In the genomic region with DNA sequence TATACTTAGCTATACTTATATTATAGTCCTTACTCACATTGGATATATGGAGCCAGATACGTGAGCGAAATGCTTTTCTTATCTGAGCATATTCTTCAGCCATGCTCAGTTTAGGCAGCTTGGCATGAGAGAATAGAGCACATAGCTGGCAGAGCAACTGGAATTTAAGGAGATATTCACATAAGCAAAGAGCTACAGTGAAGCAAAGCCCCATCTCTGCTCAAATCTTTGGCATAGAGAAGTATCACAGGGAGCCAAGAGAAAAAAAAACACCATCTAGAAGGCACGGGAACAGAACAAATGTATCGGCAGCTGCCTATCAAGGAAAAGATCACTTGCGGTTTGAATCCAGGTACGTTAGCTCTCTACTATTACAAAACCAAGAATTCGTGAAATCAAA, we compare ENCODE assay signal across 1 cellular context.
TF ChIP-seq lines count a peak whose summit lies in the region.

No MANE protein-coding gene starts in this region.

TF ChIP-seq in GM23338, 12 proteins besides CTCF, POLR2A, EP300 and RAD21 (continued from another document):
- TF ChIP-seq, protein P1, sequence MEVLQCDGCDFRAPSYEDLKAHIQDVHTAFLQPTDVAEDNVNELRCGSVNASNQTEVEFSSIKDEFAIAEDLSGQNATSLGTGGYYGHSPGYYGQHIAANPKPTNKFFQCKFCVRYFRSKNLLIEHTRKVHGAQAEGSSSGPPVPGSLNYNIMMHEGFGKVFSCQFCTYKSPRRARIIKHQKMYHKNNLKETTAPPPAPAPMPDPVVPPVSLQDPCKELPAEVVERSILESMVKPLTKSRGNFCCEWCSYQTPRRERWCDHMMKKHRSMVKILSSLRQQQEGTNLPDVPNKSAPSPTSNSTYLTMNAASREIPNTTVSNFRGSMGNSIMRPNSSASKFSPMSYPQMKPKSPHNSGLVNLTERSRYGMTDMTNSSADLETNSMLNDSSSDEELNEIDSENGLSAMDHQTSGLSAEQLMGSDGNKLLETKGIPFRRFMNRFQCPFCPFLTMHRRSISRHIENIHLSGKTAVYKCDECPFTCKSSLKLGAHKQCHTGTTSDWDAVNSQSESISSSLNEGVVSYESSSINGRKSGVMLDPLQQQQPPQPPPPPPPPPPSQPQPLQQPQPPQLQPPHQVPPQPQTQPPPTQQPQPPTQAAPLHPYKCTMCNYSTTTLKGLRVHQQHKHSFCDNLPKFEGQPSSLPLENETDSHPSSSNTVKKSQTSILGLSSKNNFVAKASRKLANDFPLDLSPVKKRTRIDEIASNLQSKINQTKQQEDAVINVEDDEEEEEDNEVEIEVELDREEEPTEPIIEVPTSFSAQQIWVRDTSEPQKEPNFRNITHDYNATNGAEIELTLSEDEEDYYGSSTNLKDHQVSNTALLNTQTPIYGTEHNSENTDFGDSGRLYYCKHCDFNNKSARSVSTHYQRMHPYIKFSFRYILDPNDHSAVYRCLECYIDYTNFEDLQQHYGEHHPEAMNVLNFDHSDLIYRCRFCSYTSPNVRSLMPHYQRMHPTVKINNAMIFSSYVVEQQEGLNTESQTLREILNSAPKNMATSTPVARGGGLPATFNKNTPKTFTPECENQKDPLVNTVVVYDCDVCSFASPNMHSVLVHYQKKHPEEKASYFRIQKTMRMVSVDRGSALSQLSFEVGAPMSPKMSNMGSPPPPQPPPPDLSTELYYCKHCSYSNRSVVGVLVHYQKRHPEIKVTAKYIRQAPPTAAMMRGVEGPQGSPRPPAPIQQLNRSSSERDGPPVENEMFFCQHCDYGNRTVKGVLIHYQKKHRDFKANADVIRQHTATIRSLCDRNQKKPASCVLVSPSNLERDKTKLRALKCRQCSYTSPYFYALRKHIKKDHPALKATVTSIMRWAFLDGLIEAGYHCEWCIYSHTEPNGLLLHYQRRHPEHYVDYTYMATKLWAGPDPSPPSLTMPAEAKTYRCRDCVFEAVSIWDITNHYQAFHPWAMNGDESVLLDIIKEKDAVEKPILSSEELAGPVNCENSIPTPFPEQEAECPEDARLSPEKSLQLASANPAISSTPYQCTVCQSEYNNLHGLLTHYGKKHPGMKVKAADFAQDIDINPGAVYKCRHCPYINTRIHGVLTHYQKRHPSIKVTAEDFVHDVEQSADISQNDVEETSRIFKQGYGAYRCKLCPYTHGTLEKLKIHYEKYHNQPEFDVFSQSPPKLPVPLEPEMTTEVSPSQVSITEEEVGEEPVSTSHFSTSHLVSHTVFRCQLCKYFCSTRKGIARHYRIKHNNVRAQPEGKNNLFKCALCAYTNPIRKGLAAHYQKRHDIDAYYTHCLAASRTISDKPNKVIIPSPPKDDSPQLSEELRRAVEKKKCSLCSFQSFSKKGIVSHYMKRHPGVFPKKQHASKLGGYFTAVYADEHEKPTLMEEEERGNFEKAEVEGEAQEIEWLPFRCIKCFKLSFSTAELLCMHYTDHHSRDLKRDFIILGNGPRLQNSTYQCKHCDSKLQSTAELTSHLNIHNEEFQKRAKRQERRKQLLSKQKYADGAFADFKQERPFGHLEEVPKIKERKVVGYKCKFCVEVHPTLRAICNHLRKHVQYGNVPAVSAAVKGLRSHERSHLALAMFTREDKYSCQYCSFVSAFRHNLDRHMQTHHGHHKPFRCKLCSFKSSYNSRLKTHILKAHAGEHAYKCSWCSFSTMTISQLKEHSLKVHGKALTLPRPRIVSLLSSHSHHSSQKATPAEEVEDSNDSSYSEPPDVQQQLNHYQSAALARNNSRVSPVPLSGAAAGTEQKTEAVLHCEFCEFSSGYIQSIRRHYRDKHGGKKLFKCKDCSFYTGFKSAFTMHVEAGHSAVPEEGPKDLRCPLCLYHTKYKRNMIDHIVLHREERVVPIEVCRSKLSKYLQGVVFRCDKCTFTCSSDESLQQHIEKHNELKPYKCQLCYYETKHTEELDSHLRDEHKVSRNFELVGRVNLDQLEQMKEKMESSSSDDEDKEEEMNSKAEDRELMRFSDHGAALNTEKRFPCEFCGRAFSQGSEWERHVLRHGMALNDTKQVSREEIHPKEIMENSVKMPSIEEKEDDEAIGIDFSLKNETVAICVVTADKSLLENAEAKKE (CRISPR knock-in tag; IDR thresholded peaks at IDR 0.05), result no peak
- TF ChIP-seq JUNB (IDR thresholded peaks at IDR 0.05; ENCODE audit: unreplicated experiment) (no peak), EZH2 (IDR thresholded peaks at IDR 0.05; ENCODE audit: low read depth, unreplicated experiment) (no peak), ETS1 (IDR thresholded peaks at IDR 0.05) (no peak)
TF ChIP-seq in GM23338: peak in this region for 0.
